ENCODE assay signal across 9 cellular contexts in genomic region chr1:221726331-221726692, GRCh38. TPM values are rescaled to one million over a fixed set of nuclear protein-coding genes. Genes with fewer than 3 reads are reported as not detected.
A peak's percentile ranks its signal among the peaks of the same experiment; 100 is the strongest.
DNase-seq lines count a peak whose midpoint lies in the region; ATAC-seq, FAIRE-seq and TF ChIP-seq lines count a peak whose summit lies in the region.
"Had no signal": no experiment of that assay in that cellular context is flagged by ENCODE, and none has a peak within 500 bp of the region (broad histone marks: within the 10 kb centered on the region; RNA-seq: fewer than 3 reads in every experiment).

No MANE protein-coding gene starts in this region.

- H3K4me1 ChIP-seq in lower lobe of right lung = peaks cover 30% of the 10 kb centered on the region

- DNase-seq in GM12891 (ENCODE audit: insufficient read length, low spot score) (no peak), lower lobe of right lung (no peak), GM19238 (ENCODE audit: insufficient read length, low spot score) (no peak), erythroblast (lab: John Stamatoyannopoulos, UW) (no peak), NCI-H1092 treated with DMSO at 0.1 percent for 48 hours (lab: John Stamatoyannopoulos, UW) (no peak), KG1 (lab: John Stamatoyannopoulos, UW) (no peak)

- FAIRE-seq in GM12891 (lab: Jason Lieb, UNC) = peak; percentile 69
- FAIRE-seq: bronchial epithelial cell had no signal

- TF ChIP-seq POLR2A in GM12891 (IDR thresholded peaks at IDR 0.05; ENCODE audit: low read depth, low read length) (no peak), erythroblast (IDR thresholded peaks at IDR 0.05; ENCODE audit: low read length) (no peak)

- no peak overlapping the region for H3K4me3 ChIP-seq in lower lobe of right lung

- H3K9me3 ChIP-seq in lower lobe of right lung = no peaks in the 10 kb centered on the region

- H3K27ac ChIP-seq in lower lobe of right lung = peak overlapping the region; percentile 8

- ATAC-seq in GM21447 (IDR thresholded peaks at IDR 0.05; ENCODE audit: unreplicated experiment) = peak; percentile 59
- ATAC-seq in HG03558 (IDR thresholded peaks at IDR 0.05; ENCODE audit: extremely low read depth, unreplicated experiment) = peak; percentile 56
- ATAC-seq in lower lobe of right lung = no peak

- H3K27me3 ChIP-seq in lower lobe of right lung (ENCODE audit: low read depth) = no peaks in the 10 kb centered on the region

- H3K36me3 ChIP-seq in lower lobe of right lung = no peaks in the 10 kb centered on the region

- TF ChIP-seq CTCF in lower lobe of right lung (IDR thresholded peaks at IDR 0.05) = no peak

- intact Hi-C loops in lower lobe of right lung (cut with DNase I) = no loop called here

TF ChIP-seq in GM12891, 5 proteins besides CTCF, POLR2A, EP300 and RAD21:
- TF ChIP-seq POU2F2 (IDR thresholded peaks at IDR 0.05; ENCODE audit: low read depth, low read length) (no peak), TAF1 (IDR thresholded peaks at IDR 0.05; ENCODE audit: low read depth, low read length) (no peak), PAX5 (IDR thresholded peaks at IDR 0.05; ENCODE audit: insufficient read depth, low read length, severe bottlenecking) (no peak), SPI1 (IDR thresholded peaks at IDR 0.05; ENCODE audit: low read depth, low read length) (no peak), POLR2AphosphoS5 (IDR thresholded peaks at IDR 0.05; ENCODE audit: low read depth, low read length) (no peak)
TF ChIP-seq in GM12891: peak in this region for 0.

RNA-seq across cellular contexts. Expression of gene DUSP10, which starts 15.6 kb away (rescaled TPM):
- 21.9 TPM for polyA plus RNA-seq in GM12891 (2012; ENCODE audit: low read depth, missing spikeins)
- 8.7 TPM for total RNA-seq in lower lobe of right lung

Comparison
In these comparisons a context has a peak if more than half of its experiments do, and no peak if none do; other contexts are left out.
1. ATAC-seq: peak in GM21447 (single experiment) and HG03558 (single experiment); none in lower lobe of right lung (0 of 2).